In genomic region chr17:50721194-50722010, GRCh38 we compare ENCODE assay signal across 8 cellular contexts. TPM values are rescaled to one million over a fixed set of nuclear protein-coding genes. Genes with fewer than 3 reads are reported as not detected.
A peak's percentile ranks its signal among the peaks of the same experiment; 100 is the strongest.
DNase-seq lines count a peak whose midpoint lies in the region; ATAC-seq and TF ChIP-seq lines count a peak whose summit lies in the region.

No MANE protein-coding gene starts in this region.

- H3K9me3 ChIP-seq in tibial artery = no peaks in the 10 kb centered on the region

- peak overlapping the region; percentile 87 to 97 for H3K27ac ChIP-seq in tibial artery

- H3K27me3 ChIP-seq in kidney epithelial cell (ENCODE audit: control insufficient read depth, insufficient read depth, low read length) (no peaks in the 10 kb centered on the region), tibial artery (no peaks in the 10 kb centered on the region)

- DNase-seq in AG20443 (ENCODE audit: low spot score) (peak; percentile 19), HFFc6 (no peak), kidney epithelial cell (ENCODE audit: low read depth) (no peak), tibial artery (no peak), HuH-7.5 (ENCODE audit: low spot score) (no peak)
- no peak for DNase-seq in activated naive CD4-positive, alpha-beta T cell treated with anti-CD3 and anti-CD28 coated beads, Interleukin-2, amount 50 U/mL, for 72 hours (ENCODE audit: low spot score in 2 of 2)

- H3K27ac Mint-ChIP-seq in HFFc6 = peak overlapping the region; percentile 99
- peak overlapping the region; percentile 98 for H3K27ac Mint-ChIP-seq in activated naive CD4-positive, alpha-beta T cell treated with anti-CD3 and anti-CD28 coated beads, Interleukin-2, amount 50 U/mL, for 72 hours

- TF ChIP-seq CTCF in HFFc6 (IDR thresholded peaks at IDR 0.05) (no peak), kidney epithelial cell (IDR thresholded peaks at IDR 0.05; ENCODE audit: insufficient read depth, low read length, poor library complexity, severe bottlenecking) (no peak), tibial artery (IDR thresholded peaks at IDR 0.05) (no peak)

- peak overlapping the region; percentile 97 for H3K4me3 Mint-ChIP-seq in HFFc6

- peak overlapping the region; percentile 79 for H3K4me3 ChIP-seq in kidney epithelial cell (ENCODE audit: low read depth, low read length)
- H3K4me3 ChIP-seq in tibial artery = peak overlapping the region; percentile 61 to 88

- peaks cover 3 to 62% (median 38%) of the 10 kb centered on the region in 4 donors for H3K4me1 ChIP-seq in tibial artery

- no peak for ATAC-seq in activated naive CD4-positive, alpha-beta T cell treated with anti-CD3 and anti-CD28 coated beads, Interleukin-2, amount 50 U/mL, for 72 hours
- ATAC-seq in GM21367 (IDR thresholded peaks at IDR 0.05; ENCODE audit: unreplicated experiment) = no peak
- ATAC-seq in GM18868 (IDR thresholded peaks at IDR 0.05; ENCODE audit: unreplicated experiment) = no peak

- intact Hi-C loops in tibial artery (cut with DNase I; ENCODE audit: low total_unique reads) = no loop called here

- H3K36me3 ChIP-seq in kidney epithelial cell (ENCODE audit: control insufficient read depth, insufficient read depth, low read length) (no peaks in the 10 kb centered on the region), tibial artery (no peaks in the 10 kb centered on the region)

- H3K9me3 Mint-ChIP-seq in HFFc6 = no peaks in the 10 kb centered on the region
- H3K9me3 Mint-ChIP-seq in activated naive CD4-positive, alpha-beta T cell treated with anti-CD3 and anti-CD28 coated beads, Interleukin-2, amount 50 U/mL, for 72 hours = no peaks in the 10 kb centered on the region

- H3K36me3 Mint-ChIP-seq in HFFc6 (ENCODE audit: low read depth) = peaks cover 16% of the 10 kb centered on the region
- peaks cover 31 to 32% of the 10 kb centered on the region in 2 donors for H3K36me3 Mint-ChIP-seq in activated naive CD4-positive, alpha-beta T cell treated with anti-CD3 and anti-CD28 coated beads, Interleukin-2, amount 50 U/mL, for 72 hours

- peaks cover 28% of the 10 kb centered on the region for H3K4me1 Mint-ChIP-seq in HFFc6 (ENCODE audit: low read depth)

- peaks cover 5% of the 10 kb centered on the region; the same call in 1 of the 2 replicates for H3K27me3 Mint-ChIP-seq in HFFc6 (ENCODE audit: insufficient read depth)

RNA-seq across cellular contexts. Expression of gene LUC7L3, which starts 2.0 kb away (rescaled TPM):
- total RNA-seq in HFFc6 (2021; fragmentation: NEBNext Ultra II Directional; extraction: Animal tissue kit (Norgen Biotek cat#: 25700)) = 10 to 100 TPM; 54.0 to 76.3 (median 59.1) TPM
- total RNA-seq in activated naive CD4-positive, alpha-beta T cell treated with anti-CD3 and anti-CD28 coated beads, Interleukin-2, amount 50 U/mL, for 72 hours = 100 to 1,000 TPM; 128 to 145 TPM
- total RNA-seq in kidney epithelial cell = 31.5 and 35.6 TPM in 2 replicates

RNA-seq across cellular contexts. Expression of gene ANKRD40, which starts 13.7 kb away (rescaled TPM):
- total RNA-seq in HFFc6 (2021; fragmentation: NEBNext Ultra II Directional; extraction: Animal tissue kit (Norgen Biotek cat#: 25700)) = 10 to 100 TPM; 43.1 to 48.4 (median 46.6) TPM
- total RNA-seq in activated naive CD4-positive, alpha-beta T cell treated with anti-CD3 and anti-CD28 coated beads, Interleukin-2, amount 50 U/mL, for 72 hours = 10 to 100 TPM in 1 of 2 donors, 1 to 10 TPM in 1; 9.2 to 25.6 TPM
- total RNA-seq in kidney epithelial cell = 30.5 and 30.7 TPM in 2 replicates

RNA-seq across cellular contexts. Expression of gene ANKRD40CL, which starts 45.9 kb away (rescaled TPM):
- total RNA-seq in HFFc6 (2021; fragmentation: NEBNext Ultra II Directional; extraction: Animal tissue kit (Norgen Biotek cat#: 25700)) = not detected
- total RNA-seq in activated naive CD4-positive, alpha-beta T cell treated with anti-CD3 and anti-CD28 coated beads, Interleukin-2, amount 50 U/mL, for 72 hours = not detected
- not detected in 2 replicates for total RNA-seq in kidney epithelial cell
